21 cellular contexts compared by ENCODE assay signal in the genomic region with DNA sequence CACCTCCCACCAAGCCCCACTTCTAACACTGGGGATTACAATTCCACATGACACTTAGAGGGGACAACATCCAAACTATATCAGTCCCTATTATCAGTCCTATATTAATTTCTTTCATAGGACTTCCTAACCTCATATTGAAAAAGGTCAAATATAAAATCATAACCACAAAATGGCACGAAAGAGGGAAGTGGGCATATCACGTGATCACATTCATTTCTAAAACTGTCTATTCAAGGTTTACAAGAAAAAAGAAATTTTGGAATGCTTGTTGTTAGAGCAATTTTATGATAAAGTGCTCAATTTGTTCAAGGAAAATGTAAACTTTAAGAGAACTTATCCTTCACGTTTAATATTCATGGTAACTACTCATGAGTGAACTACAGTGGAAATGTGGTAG.
"Had no signal": no experiment of that assay in that cellular context is flagged by ENCODE, and none has a peak within 500 bp of the region (broad histone marks: within the 10 kb centered on the region; RNA-seq: fewer than 3 reads in every experiment).

No MANE protein-coding gene starts in this region.

- H3K4me1 ChIP-seq: esophagus muscularis mucosa, gastrocnemius medialis, psoas muscle, tibial artery, upper lobe of right lung, vagina had no signal

- DNase-seq: effector memory CD8-positive, alpha-beta T cell; gastrocnemius medialis; heart right ventricle; hypothalamus; kidney glomerular epithelial cell; mucosa of descending colon; naive thymus-derived CD8-positive, alpha-beta T cell; psoas muscle; retina; spleen; stimulated activated CD4-positive, alpha-beta T cell treated with anti-CD3 and anti-CD28 coated beads, Interleukin-15, amount 100 ng/mL, for 24 hours; stimulated activated CD4-positive, alpha-beta T cell treated with anti-CD3 and anti-CD28 coated beads, Interleukin-1b, Interleukin-23, amount 100 ng/mL, for 48 hours; stimulated activated CD4-positive, alpha-beta T cell treated with anti-CD3 and anti-CD28 coated beads, Interleukin-4, amount 100 ng/mL, for 24 hours; tibial artery; upper lobe of right lung had no signal

- H3K27ac ChIP-seq: epithelial cell of prostate, esophagus muscularis mucosa, gastrocnemius medialis, heart right ventricle, neutrophil, psoas muscle, spleen, tibial artery, upper lobe of right lung, vagina had no signal

- ATAC-seq: effector memory CD8-positive, alpha-beta T cell; gastrocnemius medialis; heart right ventricle; mucosa of descending colon; naive thymus-derived CD8-positive, alpha-beta T cell; psoas muscle; sciatic nerve; stimulated activated memory B cell treated with anti-CD40 and anti-IgM and Interleukin-4, amounts not matched to agents 10 μg/mL and 1 μg/mL and 100 μg/mL, for 72 hours; upper lobe of right lung had no signal

- H3K9me3 ChIP-seq: gastrocnemius medialis, neutrophil, psoas muscle, upper lobe of right lung, vagina had no signal

- H3K27me3 ChIP-seq: esophagus muscularis mucosa, gastrocnemius medialis, neutrophil, spleen, upper lobe of right lung, vagina had no signal

- H3K36me3 ChIP-seq: esophagus muscularis mucosa, gastrocnemius medialis, heart right ventricle, neutrophil, spleen, tibial artery, upper lobe of right lung, vagina had no signal

- H3K4me3 ChIP-seq: esophagus muscularis mucosa, gastrocnemius medialis, heart right ventricle, mucosa of descending colon, psoas muscle, spleen, tibial artery, upper lobe of right lung, vagina had no signal
